1 cellular context compared by ENCODE assay signal in the genomic region with DNA sequence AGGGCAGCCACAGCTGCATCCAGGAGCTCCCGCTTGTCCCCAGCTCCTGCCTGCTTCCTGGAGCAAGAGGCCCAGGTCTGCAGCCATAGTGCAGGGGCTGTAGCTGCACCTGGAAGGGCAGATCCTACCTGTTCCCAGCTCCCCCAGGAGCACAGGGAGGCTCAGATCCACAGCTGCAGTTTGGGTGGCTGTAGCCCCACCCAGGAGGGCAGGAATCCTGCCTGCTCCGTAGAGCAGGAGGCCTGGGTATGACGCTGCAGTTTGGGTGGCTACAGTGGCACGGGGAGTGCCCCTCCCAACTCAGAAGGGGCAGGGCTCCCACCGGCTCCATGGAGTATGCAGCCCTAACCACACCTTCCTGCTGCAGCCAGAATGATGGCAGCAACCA.
A peak's percentile ranks its signal among the peaks of the same experiment; 100 is the strongest.
TF ChIP-seq lines count a peak whose summit lies in the region.

No MANE protein-coding gene starts in this region.

TF ChIP-seq in H1, 55 proteins besides CTCF, POLR2A, EP300 and RAD21:
- TF ChIP-seq TBP (IDR thresholded peaks at IDR 0.05; ENCODE audit: low read depth, low read length) (0 out of 2 replicates have a peak, but pooled peaks have one; percentile 23), MAFK (IDR thresholded peaks at IDR 0.05; ENCODE audit: low read depth, low read length) (peak; percentile 44; the same call in 1 of the 2 replicates), JUN (IDR thresholded peaks at IDR 0.05; ENCODE audit: low read depth, low read length) (no peak), TAF1 (IDR thresholded peaks at IDR 0.05; ENCODE audit: low read depth, low read length) (0 out of 2 replicates have a peak, but pooled peaks have one; percentile 46), ASH2L (IDR thresholded peaks at IDR 0.05; ENCODE audit: low read length) (peak; percentile 23)
